Comparison of ENCODE assay signal across 8 cellular contexts in genomic region chr1:28512058-28512611, GRCh38. TPM values are rescaled to one million over a fixed set of nuclear protein-coding genes. Genes with fewer than 3 reads are reported as not detected.
DNase-seq lines count a peak whose midpoint lies in the region; ATAC-seq and TF ChIP-seq lines count a peak whose summit lies in the region.

No MANE protein-coding gene starts in this region.

- no peak for TF ChIP-seq CTCF in PC-9 (conservative IDR thresholded peaks at IDR 0.05)
- TF ChIP-seq CTCF in chondrocyte (IDR thresholded peaks at IDR 0.05) = no peak
- no peak for TF ChIP-seq CTCF in colonic mucosa (IDR thresholded peaks at IDR 0.05)

- peaks cover 48% of the 10 kb centered on the region for H4K20me1 ChIP-seq in PC-9 (ENCODE audit: insufficient read depth)

- H3K36me3 ChIP-seq in PC-9 (ENCODE audit: low read depth) = peaks cover 34% of the 10 kb centered on the region
- no peaks in the 10 kb centered on the region for H3K36me3 ChIP-seq in colonic mucosa

- POLR2A ChIA-PET in PC-9 (lab: Charles Lee; ENCODE audit: unreplicated experiment) = interaction anchor here (0.6 to 0.7 kb wide), 2 partner anchors 41 to 105 kb away, joined by 3 read pairs; no protein-coding TSS in a partner anchor

- no peak overlapping the region for H2AFZ ChIP-seq in PC-9

- peak; percentile 13 for DNase-seq in activated naive CD4-positive, alpha-beta T cell treated with Interleukin-2 at 50 U/mL for 16 hours
- no peak for DNase-seq in activated naive CD4-positive, alpha-beta T cell (lab: John Stamatoyannopoulos, UW)
- DNase-seq in PC-9 = peak in 1 of 2 experiments; percentile 39
- DNase-seq in chondrocyte (ENCODE audit: low spot score) = no peak
- DNase-seq in stimulated activated naive CD8-positive, alpha-beta T cell treated with anti-CD3 and anti-CD28 coated beads, Interleukin-15, amount 100 ng/mL, for 72 hours = no peak
- DNase-seq in colonic mucosa = no peak
- DNase-seq in midbrain (lab: John Stamatoyannopoulos, UW) = no peak
- DNase-seq in NCI-H1417 treated with DMSO at 0.1 percent for 48 hours (lab: John Stamatoyannopoulos, UW) = no peak

- H3K9ac ChIP-seq in colonic mucosa (ENCODE audit: low read depth in 2 of 2, low read length in 2 of 2) = no peak overlapping the region

- H3K4me3 ChIP-seq in PC-9 (no peak overlapping the region), colonic mucosa (no peak overlapping the region)

- H3K9me3 ChIP-seq in PC-9 (ENCODE audit: insufficient read depth, low read depth) (no peaks in the 10 kb centered on the region), colonic mucosa (no peaks in the 10 kb centered on the region)

- peaks cover 25% of the 10 kb centered on the region for H3K4me1 ChIP-seq in PC-9 (replicated peaks; ENCODE audit: insufficient read depth)
- H3K4me1 ChIP-seq in colonic mucosa = peaks cover 25% of the 10 kb centered on the region

- 0 out of 2 replicates have a peak, but pooled peaks cover 3% of the 10 kb centered on the region for H3K27me3 ChIP-seq in PC-9 (ENCODE audit: insufficient read depth, low read depth)
- H3K27me3 ChIP-seq in colonic mucosa = no peaks in the 10 kb centered on the region

- H3K27me3 Mint-ChIP-seq in chondrocyte (ENCODE audit: low read depth) = no peaks in the 10 kb centered on the region
- no peaks in the 10 kb centered on the region for H3K27me3 Mint-ChIP-seq in stimulated activated naive CD8-positive, alpha-beta T cell treated with anti-CD3 and anti-CD28 coated beads, Interleukin-15, amount 100 ng/mL, for 72 hours

- H3K9me3 Mint-ChIP-seq in chondrocyte (ENCODE audit: low read depth) = no peaks in the 10 kb centered on the region
- H3K9me3 Mint-ChIP-seq in stimulated activated naive CD8-positive, alpha-beta T cell treated with anti-CD3 and anti-CD28 coated beads, Interleukin-15, amount 100 ng/mL, for 72 hours = no peaks in the 10 kb centered on the region

- CTCF ChIA-PET in PC-9 (lab: Charles Lee) = no interaction called here

- H3K36me3 Mint-ChIP-seq in chondrocyte (ENCODE audit: low read depth) = peaks cover 45% of the 10 kb centered on the region

- H3K4me2 ChIP-seq in PC-9 = no peak overlapping the region

- no peaks in the 10 kb centered on the region for H3K9me2 ChIP-seq in PC-9 (ENCODE audit: insufficient read depth)

- ATAC-seq in stimulated activated naive CD8-positive, alpha-beta T cell treated with anti-CD3 and anti-CD28 coated beads, Interleukin-15, amount 100 ng/mL, for 72 hours = no peak

- no TSS peak for BruUV-seq in PC-9 (replicated peaks; lab: Mats Ljungman, UMichigan)

- peaks cover 100% of the 10 kb centered on the region for H3F3A ChIP-seq in PC-9 (ENCODE audit: insufficient read depth, low read depth)

- H3K27ac Mint-ChIP-seq in chondrocyte (ENCODE audit: unreplicated experiment) = peak overlapping the region; percentile 97
- peak overlapping the region; percentile 67 to 88 for H3K27ac Mint-ChIP-seq in stimulated activated naive CD8-positive, alpha-beta T cell treated with anti-CD3 and anti-CD28 coated beads, Interleukin-15, amount 100 ng/mL, for 72 hours

- intact Hi-C loops in PC-9 (cut with micrococcal nuclease; ENCODE audit: unreplicated experiment) = no loop called here
- intact Hi-C loops in colonic mucosa (cut with DNase I) = no loop called here

- H3K4me3 Mint-ChIP-seq in chondrocyte (ENCODE audit: unreplicated experiment) = no peak overlapping the region
- H3K4me3 Mint-ChIP-seq in stimulated activated naive CD8-positive, alpha-beta T cell treated with anti-CD3 and anti-CD28 coated beads, Interleukin-15, amount 100 ng/mL, for 72 hours = peak overlapping the region in 1 of 2 donors; percentile 63

- H3K79me2 ChIP-seq in PC-9 (ENCODE audit: low read depth) = peaks cover 28% of the 10 kb centered on the region

- H3K27ac ChIP-seq in PC-9 (peak overlapping the region; percentile 99), colonic mucosa (no peak overlapping the region)

- peaks cover 46% of the 10 kb centered on the region for H3K4me1 Mint-ChIP-seq in chondrocyte (ENCODE audit: low read depth)
- peaks cover 49% of the 10 kb centered on the region for H3K4me1 Mint-ChIP-seq in stimulated activated naive CD8-positive, alpha-beta T cell treated with anti-CD3 and anti-CD28 coated beads, Interleukin-15, amount 100 ng/mL, for 72 hours

RNA-seq across cellular contexts. Expression of gene RCC1, which starts 6.3 kb away (rescaled TPM):
- total RNA-seq in PC-9 (2021) (134 and 156 TPM in 2 replicates), chondrocyte (18.8 to 20.5 TPM (median 20.5 TPM) in 3 replicates), colonic mucosa (100 to 1,000 TPM in 1 of 2 donors, 10 to 100 TPM in 1; 29.9 to 101 TPM)

RNA-seq across cellular contexts. Expression of gene TRNAU1AP, which starts 40.8 kb away (rescaled TPM):
- total RNA-seq in PC-9 (2021) (31.7 and 43.0 TPM in 2 replicates), chondrocyte (19.6 to 21.5 TPM (median 20.3 TPM) in 3 replicates), colonic mucosa (10 to 100 TPM; 22.1 to 28.6 TPM)
